ENCODE assay signal across 1 cellular context in the genomic region with DNA sequence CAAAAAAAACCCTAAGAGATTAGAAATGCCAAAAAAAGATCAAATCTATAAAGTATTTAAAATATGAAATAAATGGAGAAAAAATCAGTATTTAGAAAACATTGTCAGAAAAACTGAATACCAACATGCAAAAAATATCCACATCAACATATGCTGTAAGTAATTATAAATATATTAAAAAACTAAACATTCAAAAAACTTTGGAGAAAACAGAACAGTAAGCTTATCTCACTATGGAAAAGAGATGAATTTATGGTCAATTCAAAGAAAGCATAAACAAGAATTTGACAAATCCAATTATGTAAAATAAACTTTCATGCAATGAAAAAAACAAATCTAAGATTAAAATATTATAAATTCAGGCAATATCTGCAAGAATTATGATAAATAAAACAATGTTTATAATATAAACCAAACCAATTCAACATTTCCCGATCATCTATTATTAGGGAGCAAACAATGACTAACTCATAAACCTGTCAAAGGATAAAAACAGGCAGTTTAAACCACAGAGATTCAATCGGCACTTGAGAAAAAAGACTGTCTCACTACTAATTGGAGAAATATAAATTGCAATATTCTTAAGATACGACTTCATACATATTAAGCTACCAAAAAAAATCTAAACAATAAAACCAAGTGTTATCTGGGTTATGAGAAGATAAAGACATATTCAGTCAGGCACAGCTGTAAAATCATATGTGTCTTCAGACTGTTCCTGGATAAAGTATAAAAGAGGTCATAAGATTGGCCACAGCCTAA.
TF ChIP-seq lines count a peak whose summit lies in the region.

No MANE protein-coding gene starts in this region.

TF ChIP-seq in GM23338, 12 proteins besides CTCF, POLR2A, EP300 and RAD21 (continued from another document):
- TF ChIP-seq ZNF462 (CRISPR knock-in tag; IDR thresholded peaks at IDR 0.05) = no peak
- TF ChIP-seq CREB1 (CRISPR knock-in tag; IDR thresholded peaks at IDR 0.05; ENCODE audit: low read depth) = no peak
